ENCODE assay signal across 1 cellular context in genomic region chr9:100150209-100150608, GRCh38.
TF ChIP-seq lines count a peak whose summit lies in the region.

No MANE protein-coding gene starts in this region.

TF ChIP-seq in K562, 482 proteins besides CTCF, POLR2A, EP300 and RAD21 (continued from another document):
- TF ChIP-seq FOXJ2 (tag; IDR thresholded peaks at IDR 0.05) (peak; percentile 70; the same call in 1 of the 2 replicates), RFX1 (IDR thresholded peaks at IDR 0.05) (no peak)
